24 cellular contexts compared by ENCODE assay signal in genomic region chr1:174465855-174466254, GRCh38. TPM values are rescaled to one million over a fixed set of nuclear protein-coding genes. Genes with fewer than 3 reads are reported as not detected.
A peak's percentile ranks its signal among the peaks of the same experiment; 100 is the strongest.
DNase-seq lines count a peak whose midpoint lies in the region; FAIRE-seq and TF ChIP-seq lines count a peak whose summit lies in the region.
"Had no signal": no experiment of that assay in that cellular context is flagged by ENCODE, and none has a peak within 500 bp of the region (broad histone marks: within the 10 kb centered on the region; RNA-seq: fewer than 3 reads in every experiment).

No MANE protein-coding gene starts in this region.

- H3K36me3 ChIP-seq in SU-DHL-6 (ENCODE audit: low read length) (peaks cover 6% of the 10 kb centered on the region; the same call in 1 of the 2 replicates), keratinocyte (ENCODE audit: control insufficient read depth in 2 of 2, extremely low read depth in 1 of 2, insufficient read depth in 2 of 2, low read length in 2 of 2) (no peaks in the 10 kb centered on the region), WERI-Rb-1 (no peaks in the 10 kb centered on the region), Karpas-422 (ENCODE audit: insufficient read depth, low read length) (no peaks in the 10 kb centered on the region)
- H3K36me3 ChIP-seq: BE2C, BLaER1 had no signal

- H3K4me3 ChIP-seq in SU-DHL-6 (ENCODE audit: insufficient read depth, low read length, poor library complexity, severe bottlenecking) (no peak overlapping the region), keratinocyte (ENCODE audit: control insufficient read depth in 2 of 3, extremely low read depth in 1 of 3, insufficient read depth in 2 of 3, low read depth in 1 of 3, low read length in 3 of 3) (no peak overlapping the region), WERI-Rb-1 (ENCODE audit: low read depth, low read length) (no peak overlapping the region), Karpas-422 (ENCODE audit: low read length) (no peak overlapping the region)
- H3K4me3 ChIP-seq: BLaER1 had no signal

- H4K20me1 ChIP-seq in SU-DHL-6 (ENCODE audit: low read depth, low read length) (no peaks in the 10 kb centered on the region; the same call in 1 of the 2 replicates), keratinocyte (ENCODE audit: control insufficient read depth, extremely low read depth, insufficient read depth, low read length) (no peaks in the 10 kb centered on the region), Karpas-422 (ENCODE audit: insufficient read depth, low read depth, low read length) (no peaks in the 10 kb centered on the region)
- H4K20me1 ChIP-seq: BLaER1 had no signal

- H3K27me3 ChIP-seq in SU-DHL-6 (ENCODE audit: low read length) (no peaks in the 10 kb centered on the region), keratinocyte (ENCODE audit: control insufficient read depth, extremely low read depth, insufficient read depth, low read length) (no peaks in the 10 kb centered on the region), WERI-Rb-1 (ENCODE audit: insufficient read depth, low read depth, severe bottlenecking) (no peaks in the 10 kb centered on the region), Karpas-422 (ENCODE audit: low read length) (no peaks in the 10 kb centered on the region)
- H3K27me3 ChIP-seq: BE2C, BLaER1 had no signal

- no peaks in the 10 kb centered on the region for H3K4me1 ChIP-seq in keratinocyte (ENCODE audit: control insufficient read depth, extremely low read depth, insufficient read depth, low read length)
- no peaks in the 10 kb centered on the region for H3K4me1 ChIP-seq in Karpas-422 (ENCODE audit: low read length)
- H3K4me1 ChIP-seq: BE2C, BLaER1, Caco-2 had no signal

- TF ChIP-seq CTCF in SU-DHL-6 (IDR thresholded peaks at IDR 0.05; ENCODE audit: insufficient read depth, low read length, poor library complexity, severe bottlenecking) (no peak), keratinocyte (optimal IDR thresholded peaks at IDR 0.05 in 1 of 3, IDR thresholded peaks at IDR 0.05 in 1 of 3, conservative IDR thresholded peaks at IDR 0.05 in 1 of 3; ENCODE audit: extremely low read depth in 1 of 3, insufficient read depth in 2 of 3, low read length in 3 of 3) (no peak), WERI-Rb-1 (IDR thresholded peaks at IDR 0.05; ENCODE audit: low read depth, low read length) (no peak)

- H3K4me1 Mint-ChIP-seq in activated T-helper 2 cell treated with anti-CD3 and anti-CD28 coated beads, Interferon-gamma antibody, Interleukin-2, Interleukin-4, amounts not matched to agents 10 μg/mL and 5 μg/mL and 100 μg/mL, durations not matched to agents 14 hours and 24 hours and 36 hours (ENCODE audit: low read depth) = no peaks in the 10 kb centered on the region

- H3K79me2 ChIP-seq in SU-DHL-6 (ENCODE audit: insufficient read depth, low read length) (no peaks in the 10 kb centered on the region), keratinocyte (ENCODE audit: control insufficient read depth, insufficient read depth, low read length) (no peaks in the 10 kb centered on the region), Karpas-422 (ENCODE audit: low read length) (no peaks in the 10 kb centered on the region)

- no peak overlapping the region for H3K4me2 ChIP-seq in SU-DHL-6 (ENCODE audit: low read depth, low read length, poor library complexity, severe bottlenecking)
- H3K4me2 ChIP-seq in keratinocyte (ENCODE audit: control insufficient read depth, extremely low read depth, insufficient read depth, low read depth, low read length) = no peak overlapping the region
- no peak overlapping the region for H3K4me2 ChIP-seq in Karpas-422 (ENCODE audit: low read depth, low read length, poor library complexity, severe bottlenecking)
- H3K4me2 ChIP-seq: BLaER1 had no signal

- no peak overlapping the region for H3K27ac Mint-ChIP-seq in activated T-helper 2 cell treated with anti-CD3 and anti-CD28 coated beads, Interferon-gamma antibody, Interleukin-2, Interleukin-4, amounts not matched to agents 10 μg/mL and 5 μg/mL and 100 μg/mL, durations not matched to agents 14 hours and 24 hours and 36 hours
- H3K27ac Mint-ChIP-seq: CD4-positive, alpha-beta T cell; CD8-positive, alpha-beta T cell had no signal

- H3K9me3 ChIP-seq in SU-DHL-6 (ENCODE audit: insufficient read depth, low read length) (0 out of 2 replicates have a peak, but pooled peaks cover 5% of the 10 kb centered on the region), keratinocyte (ENCODE audit: control insufficient read depth, low read depth, low read length) (no peaks in the 10 kb centered on the region), WERI-Rb-1 (ENCODE audit: severe bottlenecking) (no peaks in the 10 kb centered on the region), Karpas-422 (ENCODE audit: low read length) (no peaks in the 10 kb centered on the region)
- H3K9me3 ChIP-seq: BE2C, BLaER1, Caco-2 had no signal

- DNase-seq in GM12891 (ENCODE audit: insufficient read length, low spot score) (no peak), H54 (ENCODE audit: insufficient read length, low spot score) (no peak), keratinocyte (ENCODE audit: low read depth, low spot score) (no peak), C1 segment of cervical spinal cord (lab: John Stamatoyannopoulos, UW) (no peak), WERI-Rb-1 (no peak), Karpas-422 (no peak)
- no peak for DNase-seq in activated T-helper 2 cell treated with anti-CD3 and anti-CD28 coated beads, Interferon-gamma antibody, Interleukin-2, Interleukin-4, amounts not matched to agents 10 μg/mL and 5 μg/mL and 100 μg/mL, durations not matched to agents 14 hours and 24 hours and 36 hours (ENCODE audit: low spot score)
- DNase-seq: 8988T; ACHN; BE2C; Caco-2; Calu3; CD4-positive, alpha-beta T cell; CD8-positive, alpha-beta T cell; DMS79 treated with DMSO at 0.1 percent for 48 hours; GF-D8 had no signal

- intact Hi-C loops in activated T-helper 2 cell treated with anti-CD3 and anti-CD28 coated beads, Interferon-gamma antibody, Interleukin-2, Interleukin-4, amounts not matched to agents 10 μg/mL and 5 μg/mL and 100 μg/mL, durations not matched to agents 14 hours and 24 hours and 36 hours (cut with micrococcal nuclease) = no loop called here

- peak overlapping the region; percentile 39; the same call in 1 of the 2 replicates for H3K27ac ChIP-seq in SU-DHL-6 (ENCODE audit: low read depth, low read length)
- no peak overlapping the region for H3K27ac ChIP-seq in keratinocyte (ENCODE audit: control insufficient read depth, insufficient read depth, low read length)
- H3K27ac ChIP-seq in WERI-Rb-1 = no peak overlapping the region
- no peak overlapping the region for H3K27ac ChIP-seq in Karpas-422 (ENCODE audit: low read length)
- H3K27ac ChIP-seq: BLaER1, C4-2B had no signal

- no peaks in the 10 kb centered on the region for H3K27me3 Mint-ChIP-seq in activated T-helper 2 cell treated with anti-CD3 and anti-CD28 coated beads, Interferon-gamma antibody, Interleukin-2, Interleukin-4, amounts not matched to agents 10 μg/mL and 5 μg/mL and 100 μg/mL, durations not matched to agents 14 hours and 24 hours and 36 hours (ENCODE audit: low read depth)
- H3K27me3 Mint-ChIP-seq: CD4-positive, alpha-beta T cell had no signal

- no peaks in the 10 kb centered on the region for H3K9me1 ChIP-seq in keratinocyte (ENCODE audit: control insufficient read depth, extremely low read depth, insufficient read depth, low read length)

- H3K9ac ChIP-seq in SU-DHL-6 (ENCODE audit: low read length) (no peak overlapping the region), keratinocyte (ENCODE audit: control insufficient read depth, extremely low read depth, insufficient read depth, low read length) (no peak overlapping the region), Karpas-422 (ENCODE audit: low read length) (no peak overlapping the region)
- H3K9ac ChIP-seq: BLaER1 had no signal

- dilution Hi-C loops in keratinocyte (cut with MboI; ENCODE audit: extremely low pct_ligation_motif_present, low sequenced_read_pairs) = no loop called here

- 0 out of 2 replicates have a peak, but pooled peaks cover 2% of the 10 kb centered on the region for H3F3A ChIP-seq in SU-DHL-6 (ENCODE audit: insufficient read depth)

- H2AFZ ChIP-seq in SU-DHL-6 (ENCODE audit: low read depth, low read length, severe bottlenecking) = no peak overlapping the region
- H2AFZ ChIP-seq in keratinocyte (ENCODE audit: control insufficient read depth, low read length) = no peak overlapping the region
- H2AFZ ChIP-seq in Karpas-422 (ENCODE audit: low read length) = no peak overlapping the region

- peak; percentile 81 for FAIRE-seq in GM12891 (lab: Jason Lieb, UNC)
- FAIRE-seq in H54 (lab: Jason Lieb, UNC) = peak; percentile 30
- FAIRE-seq in keratinocyte (lab: Jason Lieb, UNC) = peak; percentile 56
- FAIRE-seq: A204.1, G401.6, GM12892, GM18507, GM19239 had no signal

- H3K9me2 ChIP-seq in SU-DHL-6 (replicated peaks; ENCODE audit: insufficient read depth, low read length) = no peaks in the 10 kb centered on the region
- no peaks in the 10 kb centered on the region for H3K9me2 ChIP-seq in Karpas-422 (replicated peaks; ENCODE audit: insufficient read depth, low read length)

- no peaks in the 10 kb centered on the region for H3K9me3 Mint-ChIP-seq in activated T-helper 2 cell treated with anti-CD3 and anti-CD28 coated beads, Interferon-gamma antibody, Interleukin-2, Interleukin-4, amounts not matched to agents 10 μg/mL and 5 μg/mL and 100 μg/mL, durations not matched to agents 14 hours and 24 hours and 36 hours
- H3K9me3 Mint-ChIP-seq: CD4-positive, alpha-beta T cell had no signal

- H3K36me3 Mint-ChIP-seq in activated T-helper 2 cell treated with anti-CD3 and anti-CD28 coated beads, Interferon-gamma antibody, Interleukin-2, Interleukin-4, amounts not matched to agents 10 μg/mL and 5 μg/mL and 100 μg/mL, durations not matched to agents 14 hours and 24 hours and 36 hours (ENCODE audit: low read depth) = no peaks in the 10 kb centered on the region

- TF ChIP-seq POLR2A in GM12891 (IDR thresholded peaks at IDR 0.05; ENCODE audit: low read depth, low read length) (no peak), H54 (IDR thresholded peaks at IDR 0.05; ENCODE audit: low read depth, low read length) (no peak)

- no peak overlapping the region for H3K4me3 Mint-ChIP-seq in activated T-helper 2 cell treated with anti-CD3 and anti-CD28 coated beads, Interferon-gamma antibody, Interleukin-2, Interleukin-4, amounts not matched to agents 10 μg/mL and 5 μg/mL and 100 μg/mL, durations not matched to agents 14 hours and 24 hours and 36 hours (ENCODE audit: low read depth)
- H3K4me3 Mint-ChIP-seq: CD4-positive, alpha-beta T cell; CD8-positive, alpha-beta T cell had no signal

RNA-seq across cellular contexts. Expression of gene GPR52, which starts 18.1 kb away (rescaled TPM):
- polyA plus RNA-seq in GM12891 (2012; ENCODE audit: low read depth, missing spikeins) = not detected
- 0.15 to 0.16 TPM in 2 of 3 replicates, not detected in the other for polyA plus RNA-seq in keratinocyte
- polyA plus RNA-seq in keratinocyte (2011; ENCODE audit: low read depth) = not detected
- polyA plus RNA-seq in keratinocyte (2011; cell fraction: cytosol; rRNA removed) = 0.06 TPM in 1 of 2 replicates, not detected in the other
- polyA plus RNA-seq in keratinocyte (2011; cell fraction: nucleus; rRNA removed) = 2.0 and 3.0 TPM in 2 replicates
- polyA plus RNA-seq in keratinocyte (2012; ENCODE audit: low replicate concordance) = not detected in 2 replicates
- 0.39 to 16.7 TPM (median 6.8 TPM) in 3 replicates for polyA minus RNA-seq in keratinocyte
- polyA minus RNA-seq in keratinocyte (2011; cell fraction: cytosol; rRNA and poly(A)+ RNA removed) = not detected
- polyA minus RNA-seq in keratinocyte (2011; cell fraction: nucleus; rRNA and poly(A)+ RNA removed) = 23.4 and 45.1 TPM in 2 replicates
- 1.6 and 2.3 TPM in 2 replicates for total RNA-seq in activated T-helper 2 cell treated with anti-CD3 and anti-CD28 coated beads, Interferon-gamma antibody, Interleukin-2, Interleukin-4, amounts not matched to agents 10 μg/mL and 5 μg/mL and 100 μg/mL, durations not matched to agents 14 hours and 24 hours and 36 hours
- 0.25 and 2.5 TPM in 2 replicates for total RNA-seq in Karpas-422 (2014; rRNA removed; shearing (Covaris generic); ENCODE audit: low replicate concordance)
